In genomic region chr4:121233982-121234381, GRCh38 we compare ENCODE assay signal across 28 cellular contexts.
"Had no signal": no experiment of that assay in that cellular context is flagged by ENCODE, and none has a peak within 500 bp of the region (broad histone marks: within the 10 kb centered on the region; RNA-seq: fewer than 3 reads in every experiment).

No MANE protein-coding gene starts in this region.

- H3K27me3 ChIP-seq: brain microvascular endothelial cell, foreskin keratinocyte, heart right ventricle, uterus had no signal

- H3K9me3 ChIP-seq: heart right ventricle, psoas muscle, uterus had no signal

- H3K4me3 Mint-ChIP-seq: activated B cell treated with CpG ODN at 0.5 μM for 24 hours; activated CD8-positive, alpha-beta T cell treated with anti-CD3 and anti-CD28 coated beads for 36 hours; activated T-cell treated with anti-CD3 and anti-CD28 coated beads, Interleukin-2, amount 50 U/mL, for 4 hours; activated T-helper 17 cell treated with anti-CD3 and anti-CD28 coated beads, Interleukin-2, amount 50 U/mL, for 72 hours; naive thymus-derived CD4-positive, alpha-beta T cell; stimulated activated memory B cell treated with anti-CD40 and anti-IgM and Interleukin-4, amounts not matched to agents 10 μg/mL and 1 μg/mL and 100 μg/mL, for 72 hours; stimulated activated naive CD8-positive, alpha-beta T cell treated with anti-CD3 and anti-CD28 coated beads, Interleukin-15, amount 100 ng/mL, for 72 hours; type B pancreatic cell had no signal

- H3K4me1 Mint-ChIP-seq: activated B cell treated with CpG ODN at 0.5 μM for 24 hours; activated T-helper 17 cell treated with anti-CD3 and anti-CD28 coated beads, Interleukin-2, amount 50 U/mL, for 72 hours; stimulated activated memory B cell treated with anti-CD40 and anti-IgM and Interleukin-4, amounts not matched to agents 10 μg/mL and 1 μg/mL and 100 μg/mL, for 72 hours had no signal

- H3K79me2 ChIP-seq: parathyroid adenoma had no signal

- H3K4me2 ChIP-seq: smooth muscle cell had no signal

- H3K4me1 ChIP-seq: foreskin keratinocyte, heart right ventricle, parathyroid adenoma, psoas muscle, uterus had no signal

- ATAC-seq: activated CD8-positive, alpha-beta T cell treated with anti-CD3 and anti-CD28 coated beads for 36 hours; activated T-cell treated with anti-CD3 and anti-CD28 coated beads, Interleukin-2, amount 50 U/mL, for 4 hours; activated T-helper 17 cell treated with anti-CD3 and anti-CD28 coated beads, Interleukin-2, amount 50 U/mL, for 72 hours; esophagus mucosa; foreskin keratinocyte; heart right ventricle; left colon; naive thymus-derived CD4-positive, alpha-beta T cell; psoas muscle; stimulated activated memory B cell treated with anti-CD40 and anti-IgM and Interleukin-4, amounts not matched to agents 10 μg/mL and 1 μg/mL and 100 μg/mL, for 72 hours; stimulated activated naive CD8-positive, alpha-beta T cell treated with anti-CD3 and anti-CD28 coated beads, Interleukin-15, amount 100 ng/mL, for 72 hours had no signal

- H3K27ac Mint-ChIP-seq: activated B cell treated with CpG ODN at 0.5 μM for 24 hours; activated CD8-positive, alpha-beta T cell treated with anti-CD3 and anti-CD28 coated beads for 36 hours; activated T-helper 17 cell treated with anti-CD3 and anti-CD28 coated beads, Interleukin-2, amount 50 U/mL, for 72 hours; naive thymus-derived CD4-positive, alpha-beta T cell; stimulated activated memory B cell treated with anti-CD40 and anti-IgM and Interleukin-4, amounts not matched to agents 10 μg/mL and 1 μg/mL and 100 μg/mL, for 72 hours; stimulated activated naive CD8-positive, alpha-beta T cell treated with anti-CD3 and anti-CD28 coated beads, Interleukin-15, amount 100 ng/mL, for 72 hours; type B pancreatic cell had no signal

- DNase-seq: activated B cell treated with CpG ODN at 0.5 μM for 24 hours; activated CD4-positive, alpha-beta T cell treated with anti-CD3 and anti-CD28 coated beads, Interleukin-2, amount 50 U/mL, for 1 hour; activated CD8-positive, alpha-beta T cell treated with anti-CD3 and anti-CD28 coated beads for 36 hours; activated gamma-delta T cell treated with Interleukin-2 at 50 U/mL for 16 hours; activated naive CD4-positive, alpha-beta T cell treated with anti-CD3 and anti-CD28 coated beads, Interleukin-2, amount 50 U/mL, for 16 hours; activated T-cell treated with anti-CD3 and anti-CD28 coated beads, Interleukin-2, amount 50 U/mL, for 4 hours; amniotic stem cell; brain microvascular endothelial cell; foreskin keratinocyte; heart right ventricle; kidney; left colon; midbrain; naive thymus-derived CD4-positive, alpha-beta T cell; occipital lobe; psoas muscle; stimulated activated CD4-positive, alpha-beta T cell treated with anti-CD3 and anti-CD28 coated beads, Interleukin-1b, Interleukin-23, amount 100 ng/mL, for 48 hours; stimulated activated CD4-positive, alpha-beta T cell treated with anti-CD3 and anti-CD28 coated beads, Interleukin-4, amount 100 ng/mL, for 4 hours; stimulated activated CD8-positive, alpha-beta memory T cell treated with anti-CD3 and anti-CD28 coated beads, Interleukin-4, amount 100 ng/mL, for 48 hours; stimulated activated naive CD8-positive, alpha-beta T cell treated with anti-CD3 and anti-CD28 coated beads, Interleukin-15, amount 100 ng/mL, for 72 hours; substantia nigra; uterus had no signal

- H3K27me3 Mint-ChIP-seq: activated B cell treated with CpG ODN at 0.5 μM for 24 hours; activated CD8-positive, alpha-beta T cell treated with anti-CD3 and anti-CD28 coated beads for 36 hours; activated T-helper 17 cell treated with anti-CD3 and anti-CD28 coated beads, Interleukin-2, amount 50 U/mL, for 72 hours; stimulated activated memory B cell treated with anti-CD40 and anti-IgM and Interleukin-4, amounts not matched to agents 10 μg/mL and 1 μg/mL and 100 μg/mL, for 72 hours; stimulated activated naive CD8-positive, alpha-beta T cell treated with anti-CD3 and anti-CD28 coated beads, Interleukin-15, amount 100 ng/mL, for 72 hours; type B pancreatic cell had no signal

- H3K27ac ChIP-seq: brain microvascular endothelial cell, foreskin keratinocyte, heart right ventricle, parathyroid adenoma, psoas muscle, uterus had no signal

- H3K9me3 Mint-ChIP-seq: activated B cell treated with CpG ODN at 0.5 μM for 24 hours; activated T-cell treated with anti-CD3 and anti-CD28 coated beads, Interleukin-2, amount 50 U/mL, for 4 hours; activated T-helper 17 cell treated with anti-CD3 and anti-CD28 coated beads, Interleukin-2, amount 50 U/mL, for 72 hours; stimulated activated memory B cell treated with anti-CD40 and anti-IgM and Interleukin-4, amounts not matched to agents 10 μg/mL and 1 μg/mL and 100 μg/mL, for 72 hours had no signal

- H2AFZ ChIP-seq: parathyroid adenoma had no signal

- H3K4me3 ChIP-seq: heart right ventricle, psoas muscle, smooth muscle cell, uterus had no signal

- H3K36me3 ChIP-seq: brain microvascular endothelial cell, heart right ventricle, uterus had no signal

- H3K36me3 Mint-ChIP-seq: naive thymus-derived CD4-positive, alpha-beta T cell; stimulated activated memory B cell treated with anti-CD40 and anti-IgM and Interleukin-4, amounts not matched to agents 10 μg/mL and 1 μg/mL and 100 μg/mL, for 72 hours; type B pancreatic cell had no signal
